In the genomic region with DNA sequence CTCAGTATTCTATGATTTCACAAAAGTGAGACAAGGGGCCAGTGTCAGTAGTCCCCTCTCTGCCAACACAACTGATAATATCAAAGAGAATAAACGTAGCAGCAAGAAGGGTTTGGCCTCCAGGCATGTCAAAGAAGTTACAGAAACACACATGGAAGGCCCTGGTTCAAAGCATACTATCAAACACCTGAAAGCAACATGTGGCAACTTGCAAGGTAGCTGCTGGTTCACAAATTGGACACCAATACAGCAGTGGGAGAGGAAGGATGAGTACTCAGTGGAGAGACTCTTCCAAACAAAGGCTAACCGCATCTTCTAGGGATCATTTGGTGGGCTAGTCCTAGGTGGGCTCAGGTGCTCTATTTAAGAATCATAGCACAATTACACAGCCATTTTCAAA, we compare ENCODE assay signal across 24 cellular contexts.
"Had no signal": no experiment of that assay in that cellular context is flagged by ENCODE, and none has a peak within 500 bp of the region (broad histone marks: within the 10 kb centered on the region; RNA-seq: fewer than 3 reads in every experiment).

No MANE protein-coding gene starts in this region.

- H3K27me3 ChIP-seq: esophagus muscularis mucosa, right atrium auricular region, sigmoid colon, testis, transverse colon, upper lobe of right lung, uterus had no signal

- H3K4me1 Mint-ChIP-seq: immature natural killer cell; memory B cell; natural killer cell; stimulated activated naive B cell treated with anti-CD40 and anti-IgM and Interleukin-4, amounts not matched to agents 10 μg/mL and 1 μg/mL and 100 μg/mL, for 72 hours had no signal

- H3K36me3 ChIP-seq: esophagus muscularis mucosa, lower lobe of right lung, right atrium auricular region, sigmoid colon, spleen, transverse colon, upper lobe of right lung, uterus had no signal

- H3K27ac Mint-ChIP-seq: immature natural killer cell; memory B cell; natural killer cell; progenitor cell of endocrine pancreas; stimulated activated naive B cell treated with anti-CD40 and anti-IgM and Interleukin-4, amounts not matched to agents 10 μg/mL and 1 μg/mL and 100 μg/mL, for 72 hours; stimulated activated naive CD8-positive, alpha-beta T cell treated with anti-CD3 and anti-CD28 coated beads, Interleukin-15, Interleukin-2, amounts not matched to agents 100 ng/mL and 50 ng/mL, for 24 hours had no signal

- H3K27me3 Mint-ChIP-seq: progenitor cell of endocrine pancreas had no signal

- H3K9me3 Mint-ChIP-seq: immature natural killer cell; memory B cell; natural killer cell; stimulated activated naive B cell treated with anti-CD40 and anti-IgM and Interleukin-4, amounts not matched to agents 10 μg/mL and 1 μg/mL and 100 μg/mL, for 72 hours; stimulated activated naive CD8-positive, alpha-beta T cell treated with anti-CD3 and anti-CD28 coated beads, Interleukin-15, Interleukin-2, amounts not matched to agents 100 ng/mL and 50 ng/mL, for 24 hours had no signal

- H3K9me3 ChIP-seq: esophagus muscularis mucosa, lower lobe of right lung, right atrium auricular region, sigmoid colon, spleen, testis, transverse colon, upper lobe of right lung, uterus had no signal

- H3K4me1 ChIP-seq: lower lobe of right lung, parathyroid adenoma, right atrium auricular region, sigmoid colon, spleen, testis, upper lobe of right lung, uterus had no signal

- DNase-seq: dermis blood vessel endothelial cell; effector memory CD4-positive, alpha-beta T cell; hypothalamus; immature natural killer cell; islet precursor cell; left ventricle myocardium superior; lower lobe of right lung; natural killer cell; occipital lobe; sigmoid colon; spleen; stimulated activated CD4-positive, alpha-beta T cell treated with anti-CD3 and anti-CD28 coated beads, Interleukin-4, amount 100 ng/mL, for 4 hours; stimulated activated naive B cell treated with anti-CD40 and anti-IgM and Interleukin-4, amounts not matched to agents 10 μg/mL and 1 μg/mL and 100 μg/mL, for 72 hours; testis; transverse colon; upper lobe of right lung; uterus had no signal

- H3K36me3 Mint-ChIP-seq: immature natural killer cell; memory B cell; natural killer cell; stimulated activated naive B cell treated with anti-CD40 and anti-IgM and Interleukin-4, amounts not matched to agents 10 μg/mL and 1 μg/mL and 100 μg/mL, for 72 hours had no signal

- H3K4me3 ChIP-seq: coronary artery, esophagus muscularis mucosa, lower lobe of right lung, right atrium auricular region, sigmoid colon, spleen, testis, transverse colon, upper lobe of right lung, uterus had no signal

- H3K27ac ChIP-seq: coronary artery, esophagus muscularis mucosa, lower lobe of right lung, parathyroid adenoma, testis, transverse colon, upper lobe of right lung, uterus had no signal

- H3K4me3 Mint-ChIP-seq: immature natural killer cell; memory B cell; natural killer cell; stimulated activated naive B cell treated with anti-CD40 and anti-IgM and Interleukin-4, amounts not matched to agents 10 μg/mL and 1 μg/mL and 100 μg/mL, for 72 hours; stimulated activated naive CD8-positive, alpha-beta T cell treated with anti-CD3 and anti-CD28 coated beads, Interleukin-15, Interleukin-2, amounts not matched to agents 100 ng/mL and 50 ng/mL, for 24 hours had no signal
